ENCODE assay signal across 10 cellular contexts in the genomic region with DNA sequence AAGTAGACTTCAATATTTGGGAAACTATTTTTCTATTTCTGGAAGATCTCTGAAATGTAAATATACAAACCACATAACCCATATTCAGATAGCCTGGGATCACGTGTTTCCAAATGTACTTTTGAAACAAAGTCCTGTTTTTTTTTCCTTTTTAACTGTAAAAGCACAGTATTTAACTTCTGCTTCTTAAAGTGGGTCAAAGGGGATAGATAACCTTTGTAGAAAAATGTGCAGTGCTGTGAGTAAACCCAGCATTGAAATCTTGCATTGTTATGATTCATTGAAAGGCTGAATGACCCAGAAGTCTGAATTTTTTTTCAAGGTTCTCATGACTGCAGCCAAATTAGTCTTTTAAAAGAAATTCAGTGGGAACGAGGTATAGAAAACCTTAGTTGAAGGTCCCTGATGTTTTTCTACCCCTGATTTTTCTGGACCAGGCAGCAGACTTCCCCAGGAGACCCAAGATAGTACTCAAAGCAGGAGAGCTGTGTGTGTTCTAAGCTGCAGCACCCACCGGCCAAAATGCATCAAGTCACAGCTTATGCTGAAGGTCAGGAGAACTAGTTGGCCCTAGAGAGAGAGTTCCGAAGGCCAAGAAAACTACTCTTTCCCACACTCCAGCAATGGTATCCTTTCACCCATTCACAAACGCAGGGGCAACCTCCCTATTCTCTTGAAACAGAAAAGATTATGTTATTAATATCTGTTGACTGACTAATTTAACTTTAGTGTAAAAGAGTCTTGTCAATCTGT. TPM values are rescaled to one million over a fixed set of nuclear protein-coding genes. Genes with fewer than 3 reads are reported as not detected.
A peak's percentile ranks its signal among the peaks of the same experiment; 100 is the strongest.
DNase-seq lines count a peak whose midpoint lies in the region; ATAC-seq and TF ChIP-seq lines count a peak whose summit lies in the region.
"Had no signal": no experiment of that assay in that cellular context is flagged by ENCODE, and none has a peak within 500 bp of the region (broad histone marks: within the 10 kb centered on the region; RNA-seq: fewer than 3 reads in every experiment).

No MANE protein-coding gene starts in this region.

- TF ChIP-seq CTCF in MCF 10A (IDR thresholded peaks at IDR 0.05; ENCODE audit: unreplicated experiment) (no peak), type B pancreatic cell (conservative IDR thresholded peaks at IDR 0.05) (no peak)

- H3K27ac Mint-ChIP-seq in MCF 10A (ENCODE audit: low read depth, unreplicated experiment) (peak overlapping the region; percentile 44), memory B cell (peak overlapping the region; percentile 76), type B pancreatic cell (peak overlapping the region; percentile 57)
- H3K27ac Mint-ChIP-seq: T-helper 1 cell treated with Interleukin-12 subunit alpha and Interleukin-12 subunit beta and Interleukin-4 antibody, amounts not matched to agents 30 μg/mL and 1 μg/mL, for 36 hours had no signal

- ATAC-seq in activated T-cell treated with anti-CD3 and anti-CD28 coated beads, Interleukin-2, amount 50 U/mL, for 4 hours: peak; percentile 45 to 46
- ATAC-seq in memory B cell (ENCODE audit: low read depth) (no peak), HG03175 (IDR thresholded peaks at IDR 0.05; ENCODE audit: unreplicated experiment) (no peak), GM19395 (IDR thresholded peaks at IDR 0.05; ENCODE audit: unreplicated experiment) (no peak)

- no TSS peak for BruUV-seq in MCF 10A (replicated peaks; lab: Mats Ljungman, UMichigan)

- intact Hi-C loops in MCF 10A (cut with micrococcal nuclease): no loop called here

- peaks cover 76% of the 10 kb centered on the region for H3K4me1 Mint-ChIP-seq in activated T-cell treated with anti-CD3 and anti-CD28 coated beads, Interleukin-2, amount 50 U/mL, for 4 hours (ENCODE audit: low read depth)
- peaks cover 22% of the 10 kb centered on the region for H3K4me1 Mint-ChIP-seq in MCF 10A (ENCODE audit: insufficient read depth, unreplicated experiment)
- H3K4me1 Mint-ChIP-seq in memory B cell: peaks cover 37% of the 10 kb centered on the region
- peaks cover 23% of the 10 kb centered on the region for H3K4me1 Mint-ChIP-seq in type B pancreatic cell (ENCODE audit: unreplicated experiment)

- H3K9me3 Mint-ChIP-seq in activated T-cell treated with anti-CD3 and anti-CD28 coated beads, Interleukin-2, amount 50 U/mL, for 4 hours: no peaks in the 10 kb centered on the region
- H3K9me3 Mint-ChIP-seq in MCF 10A (ENCODE audit: unreplicated experiment) (no peaks in the 10 kb centered on the region), memory B cell (no peaks in the 10 kb centered on the region), type B pancreatic cell (peaks cover 3% of the 10 kb centered on the region)
- H3K9me3 Mint-ChIP-seq: T-helper 1 cell treated with Interleukin-12 subunit alpha and Interleukin-12 subunit beta and Interleukin-4 antibody, amounts not matched to agents 30 μg/mL and 1 μg/mL, for 36 hours had no signal

- CTCF ChIA-PET in MCF 10A (lab: Yijun Ruan, JAX): interaction anchor here (0.8 to 1.2 kb wide), 2 partner anchors 12 to 38 kb away, joined by 3 read pairs; no protein-coding TSS in a partner anchor

- POLR2A ChIA-PET in MCF 10A (lab: Yijun Ruan, JAX): interaction anchor here (0.6 to 1.8 kb wide), 8 partner anchors 10 to 261 kb away, joined by 3 to 7 read pairs (median 4); a partner anchor contains a TSS

- H3K36me3 Mint-ChIP-seq in activated T-cell treated with anti-CD3 and anti-CD28 coated beads, Interleukin-2, amount 50 U/mL, for 4 hours (ENCODE audit: insufficient read depth): peaks cover 27% of the 10 kb centered on the region
- H3K36me3 Mint-ChIP-seq in MCF 10A (ENCODE audit: insufficient read depth, unreplicated experiment) (no peaks in the 10 kb centered on the region), memory B cell (peaks cover 9% of the 10 kb centered on the region), type B pancreatic cell (peaks cover 15% of the 10 kb centered on the region)

- DNase-seq in activated T-cell treated with anti-CD3 and anti-CD28 coated beads, Interleukin-2, amount 50 U/mL, for 4 hours: no peak
- no peak for DNase-seq in activated T-cell treated with anti-CD3 and anti-CD28 coated beads, Interleukin-2, amount 50 U/mL, for 48 hours
- DNase-seq in MCF 10A (ENCODE audit: unreplicated experiment) (peak; percentile 34), memory B cell (ENCODE audit: low spot score in 2 of 2) (no peak), type B pancreatic cell (ENCODE audit: extremely low spot score, unreplicated experiment) (no peak), LoVo (ENCODE audit: low spot score) (no peak)
- DNase-seq: stimulated activated CD8-positive, alpha-beta memory T cell treated with anti-CD3 and anti-CD28 coated beads, Interleukin-4, amount 100 ng/mL, for 48 hours had no signal

- peak overlapping the region; percentile 11 for H3K4me3 Mint-ChIP-seq in activated T-cell treated with anti-CD3 and anti-CD28 coated beads, Interleukin-2, amount 50 U/mL, for 4 hours
- H3K4me3 Mint-ChIP-seq in MCF 10A (ENCODE audit: unreplicated experiment) (no peak overlapping the region), memory B cell (no peak overlapping the region), type B pancreatic cell (no peak overlapping the region)
- H3K4me3 Mint-ChIP-seq: T-helper 1 cell treated with Interleukin-12 subunit alpha and Interleukin-12 subunit beta and Interleukin-4 antibody, amounts not matched to agents 30 μg/mL and 1 μg/mL, for 36 hours had no signal

- H3K27me3 Mint-ChIP-seq in activated T-cell treated with anti-CD3 and anti-CD28 coated beads, Interleukin-2, amount 50 U/mL, for 4 hours (ENCODE audit: low read depth): no peaks in the 10 kb centered on the region
- H3K27me3 Mint-ChIP-seq in MCF 10A (ENCODE audit: insufficient read depth, unreplicated experiment): no peaks in the 10 kb centered on the region
- no peaks in the 10 kb centered on the region for H3K27me3 Mint-ChIP-seq in memory B cell
- H3K27me3 Mint-ChIP-seq in type B pancreatic cell: no peaks in the 10 kb centered on the region

RNA-seq across cellular contexts. Expression of a gene that starts 43.6 kb away (rescaled TPM):
- 1 to 10 TPM; 1.9 to 4.2 (median 3.7) TPM for total RNA-seq in activated T-cell treated with anti-CD3 and anti-CD28 coated beads, Interleukin-2, amount 50 U/mL, for 4 hours
- 5.2 and 8.2 TPM in 2 replicates for total RNA-seq in MCF 10A (2022)
- 13.4 and 16.0 TPM in 2 replicates for total RNA-seq in type B pancreatic cell (ENCODE audit: low replicate concordance)

RNA-seq across cellular contexts. Expression of a gene that starts 44.4 kb away (rescaled TPM):
- 100 to 1,000 TPM; 127 to 166 (median 152) TPM for total RNA-seq in activated T-cell treated with anti-CD3 and anti-CD28 coated beads, Interleukin-2, amount 50 U/mL, for 4 hours
- total RNA-seq in MCF 10A (2022) (11.7 and 15.6 TPM in 2 replicates), type B pancreatic cell (ENCODE audit: low replicate concordance) (26.5 and 36.8 TPM in 2 replicates)

Comparison
In these comparisons a context has a peak if more than half of its experiments do, and no peak if none do; other contexts are left out.
1. ATAC-seq: peak in activated T-cell treated with anti-CD3 and anti-CD28 coated beads, Interleukin-2, amount 50 U/mL, for 4 hours (2 of 2); none in memory B cell (single experiment), HG03175 (single experiment) and GM19395 (single experiment).
2. Peak in every context shown above with its lines, with median percentiles within 50 percentile points of each other: H3K27ac Mint-ChIP-seq.